8 cellular contexts compared by ENCODE assay signal in the genomic region with DNA sequence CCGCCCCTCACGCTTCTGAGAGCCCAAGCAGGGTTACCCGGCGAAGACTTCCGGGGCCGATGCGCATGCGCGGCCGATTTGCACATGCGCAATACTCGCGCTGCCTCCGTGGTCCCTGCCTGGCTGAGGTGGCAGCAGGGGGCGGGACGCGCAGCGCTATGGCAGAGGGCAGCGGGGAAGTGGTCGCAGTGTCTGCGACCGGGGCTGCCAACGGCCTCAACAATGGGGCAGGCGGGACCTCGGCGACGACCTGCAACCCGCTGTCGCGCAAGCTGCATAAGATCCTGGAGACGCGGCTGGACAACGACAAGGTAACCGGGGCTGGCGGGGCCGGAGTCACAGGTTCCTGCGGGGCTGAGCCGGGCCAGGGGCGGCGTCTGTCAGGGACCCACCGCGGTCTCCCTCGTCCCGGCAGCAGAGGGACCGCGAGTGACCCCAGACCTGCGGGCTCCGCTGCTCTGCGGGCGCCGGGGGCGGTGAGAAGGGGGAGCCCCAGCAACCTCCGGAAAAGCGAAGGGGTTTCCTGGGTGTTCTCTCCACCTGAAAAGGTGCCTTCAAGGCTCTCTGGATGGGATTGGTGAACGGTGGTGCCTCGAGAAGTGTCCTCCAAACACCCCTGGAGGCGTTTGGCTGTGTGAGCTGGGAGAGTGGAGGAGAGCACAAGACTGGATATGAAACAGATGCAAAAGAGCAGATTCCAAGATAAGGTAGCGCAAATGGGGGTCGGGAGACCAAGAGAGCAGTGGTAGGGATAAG. TPM values are rescaled to one million over a fixed set of nuclear protein-coding genes. Genes with fewer than 3 reads are reported as not detected.
DNase-seq lines count a peak whose midpoint lies in the region; ATAC-seq and TF ChIP-seq lines count a peak whose summit lies in the region.

COG6 (plus strand) TSS at position 94 of the 756 bp plus-strand sequence; CDS start at position 159, 65 bp downstream.

- H3K4me1 Mint-ChIP-seq in activated B cell treated with CpG ODN at 0.5 μM for 24 hours: peaks cover 26% of the 10 kb centered on the region

- POLR2A ChIA-PET in activated B cell treated with CpG ODN at 0.5 μM for 24 hours (lab: Charles Lee): interaction anchor here (1.1 kb wide), 1 partner anchor 857 kb away, joined by 3 read pairs; no protein-coding TSS in a partner anchor

- DNase-seq in AG10803 (ENCODE audit: low read depth): peak; percentile 60
- DNase-seq in NCI-H2227 treated with DMSO at 0.1 percent for 48 hours (lab: John Stamatoyannopoulos, UW): peak; percentile 85
- DNase-seq in activated B cell treated with CpG ODN at 0.5 μM for 24 hours: peak; percentile 99
- peak; percentile 25 to 96 (median 87) for DNase-seq in caudate nucleus (lab: John Stamatoyannopoulos, UW)
- DNase-seq in iris pigment epithelial cell (ENCODE audit: low read depth): peak; percentile 72
- peak; percentile 91 to 93 for DNase-seq in stimulated activated CD4-positive, alpha-beta T cell treated with anti-CD3 and anti-CD28 coated beads, Interleukin-12 subunit alpha, Interleukin-12 subunit beta, amount 100 ng/mL, for 24 hours (ENCODE audit: low read depth in 2 of 2)

- intact Hi-C loops in activated B cell treated with CpG ODN at 0.5 μM for 24 hours (cut with micrococcal nuclease): loop anchor here (1.0 to 10.0 kb wide), 6 partner anchors 617 to 1659 kb away; partner anchors contain the start of genes KBTBD6, MTRF1, NAA16 and NHLRC3

- peak within 1 kb of the TSS; percentile 85 for H3K27ac Mint-ChIP-seq in activated B cell treated with CpG ODN at 0.5 μM for 24 hours

- no peaks in the 10 kb centered on the region for H3K9me3 Mint-ChIP-seq in activated B cell treated with CpG ODN at 0.5 μM for 24 hours

- peak within 1 kb of the TSS; percentile 88 for H3K4me3 ChIP-seq in AG10803 (ENCODE audit: low read length)

- peaks cover 16% of the 10 kb centered on the region for H3K36me3 Mint-ChIP-seq in activated B cell treated with CpG ODN at 0.5 μM for 24 hours (ENCODE audit: low read depth)

- peak; percentile 95 for ATAC-seq in GM18907 (IDR thresholded peaks at IDR 0.05; ENCODE audit: unreplicated experiment)
- peak; percentile 88 for ATAC-seq in HG03139 (IDR thresholded peaks at IDR 0.05; ENCODE audit: unreplicated experiment)
- peak; percentile 91 for ATAC-seq in activated B cell treated with CpG ODN at 0.5 μM for 24 hours (ENCODE audit: low read depth)

- peaks cover 2% of the 10 kb centered on the region for H3K27me3 Mint-ChIP-seq in activated B cell treated with CpG ODN at 0.5 μM for 24 hours

- TF ChIP-seq CTCF in AG10803 (conservative IDR thresholded peaks at IDR 0.05; ENCODE audit: low read length) (no peak; the same call in 1 of the 2 replicates), activated B cell treated with CpG ODN at 0.5 μM for 24 hours (IDR thresholded peaks at IDR 0.05) (no peak)

- CTCF ChIA-PET in activated B cell treated with CpG ODN at 0.5 μM for 24 hours (lab: Charles Lee): no interaction called here

- H3K4me3 Mint-ChIP-seq in activated B cell treated with CpG ODN at 0.5 μM for 24 hours: peak within 1 kb of the TSS; percentile 91

- H3K27ac ChIP-seq in caudate nucleus (ENCODE audit: low read depth, low read length): peak within 1 kb of the TSS; percentile 58

RNA-seq across cellular contexts. Expression of gene COG6, which starts in this region (rescaled TPM):
- total RNA-seq in activated B cell treated with CpG ODN at 0.5 μM for 24 hours: 28.9 and 29.6 TPM in 2 replicates

Comparison
In these comparisons a context has a peak if more than half of its experiments do, and no peak if none do; other contexts are left out.
1. Peak in every context shown above with its lines: DNase-seq, ATAC-seq, H3K4me3 ChIP-seq and H3K27ac ChIP-seq.